14 cellular contexts compared by ENCODE assay signal in the genomic region with DNA sequence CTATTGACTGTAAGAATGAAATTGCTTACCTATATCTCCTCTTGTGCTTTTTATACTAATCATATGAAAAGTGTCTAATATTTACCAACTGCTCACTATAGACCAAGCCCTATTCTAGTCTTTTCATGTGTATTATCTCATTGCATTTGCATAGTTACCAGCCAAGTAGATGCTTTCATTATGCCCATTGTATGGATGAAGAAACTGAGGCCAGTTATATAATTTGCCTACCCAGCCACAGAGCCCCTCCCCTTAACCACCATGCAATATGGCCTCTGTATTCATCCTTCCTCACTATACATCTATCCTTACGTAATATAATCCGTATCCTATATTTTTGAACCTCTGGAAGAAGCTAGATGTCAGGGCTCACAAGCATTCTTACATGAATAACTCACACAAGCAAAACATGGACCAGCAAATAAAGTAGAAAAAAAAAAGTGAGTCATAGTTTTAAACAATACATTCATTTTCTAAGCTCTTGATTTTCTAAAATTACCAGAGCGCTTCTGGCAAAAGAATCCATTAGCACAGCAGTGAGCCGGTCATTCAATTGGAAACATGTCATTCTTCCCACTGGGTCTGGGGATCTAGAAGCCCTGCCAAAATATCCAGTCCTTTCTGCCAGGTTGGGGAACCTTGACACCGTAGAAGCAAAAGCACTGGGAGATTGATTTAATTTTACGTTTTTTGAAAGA.
DNase-seq lines count a peak whose midpoint lies in the region; ATAC-seq and TF ChIP-seq lines count a peak whose summit lies in the region.
"Had no signal": no experiment of that assay in that cellular context is flagged by ENCODE, and none has a peak within 500 bp of the region (broad histone marks: within the 10 kb centered on the region; RNA-seq: fewer than 3 reads in every experiment).

No MANE protein-coding gene starts in this region.

- DNase-seq in AG08396 (ENCODE audit: low spot score) = peak; percentile 26
- DNase-seq in MG63 = peak; percentile 58
- peak; percentile 16 for DNase-seq in MCF 10A (ENCODE audit: unreplicated experiment)
- DNase-seq in iris pigment epithelial cell (ENCODE audit: low read depth) = peak; percentile 64
- DNase-seq in progenitor cell of endocrine pancreas (ENCODE audit: low spot score, unreplicated experiment) = no peak
- DNase-seq in UCSD-AML1 (lab: John Stamatoyannopoulos, UW; ENCODE audit: unreplicated experiment) = no peak
- DNase-seq in DMS114 treated with DMSO at 0.1 percent for 48 hours (lab: John Stamatoyannopoulos, UW; ENCODE audit: unreplicated experiment) = no peak
- DNase-seq: activated naive CD4-positive, alpha-beta T cell treated with anti-CD3 and anti-CD28 coated beads, Interleukin-2, amount 10 ng/mL, durations not matched to agents 7 days and 5 days; BE2C; NCI-H524 treated with DMSO at 0.1 percent for 48 hours; nephron progenitor cell had no signal

- no peak overlapping the region for H3K4me3 ChIP-seq in MG63

- no TSS peak for BruUV-seq in MCF 10A (replicated peaks; lab: Mats Ljungman, UMichigan)

- H3K27me3 Mint-ChIP-seq in MCF 10A (ENCODE audit: insufficient read depth, unreplicated experiment) (no peaks in the 10 kb centered on the region), progenitor cell of endocrine pancreas (no peaks in the 10 kb centered on the region)

- H3K36me3 ChIP-seq in MG63 = no peaks in the 10 kb centered on the region
- H3K36me3 ChIP-seq: BE2C had no signal

- H3K4me3 Mint-ChIP-seq in MCF 10A (ENCODE audit: unreplicated experiment) = no peak overlapping the region
- H3K4me3 Mint-ChIP-seq in progenitor cell of endocrine pancreas (ENCODE audit: low read depth) = no peak overlapping the region
- H3K4me3 Mint-ChIP-seq: activated naive CD4-positive, alpha-beta T cell treated with anti-CD3 and anti-CD28 coated beads, Interleukin-2, amount 10 ng/mL, durations not matched to agents 7 days and 5 days; IgD-negative memory B cell; nephron progenitor cell; stimulated activated naive CD8-positive, alpha-beta T cell treated with anti-CD3 and anti-CD28 coated beads, Interleukin-15, Interleukin-2, amounts not matched to agents 100 ng/mL and 50 ng/mL, for 24 hours had no signal

- 0 out of 2 replicates have a peak, but pooled peaks cover 2% of the 10 kb centered on the region for H3K27me3 ChIP-seq in MG63
- H3K27me3 ChIP-seq: BE2C had no signal

- no peaks in the 10 kb centered on the region for H3K9me3 Mint-ChIP-seq in MCF 10A (ENCODE audit: unreplicated experiment)
- H3K9me3 Mint-ChIP-seq in progenitor cell of endocrine pancreas (ENCODE audit: low read depth) = no peaks in the 10 kb centered on the region
- H3K9me3 Mint-ChIP-seq: activated naive CD4-positive, alpha-beta T cell treated with anti-CD3 and anti-CD28 coated beads, Interleukin-2, amount 10 ng/mL, durations not matched to agents 7 days and 5 days; nephron progenitor cell; stimulated activated naive CD8-positive, alpha-beta T cell treated with anti-CD3 and anti-CD28 coated beads, Interleukin-15, Interleukin-2, amounts not matched to agents 100 ng/mL and 50 ng/mL, for 24 hours had no signal

- TF ChIP-seq CTCF in MCF 10A (IDR thresholded peaks at IDR 0.05; ENCODE audit: unreplicated experiment) = no peak
- no peak for TF ChIP-seq CTCF in progenitor cell of endocrine pancreas (IDR thresholded peaks at IDR 0.05; ENCODE audit: unreplicated experiment)

- no peaks in the 10 kb centered on the region for H3K9me3 ChIP-seq in MG63
- H3K9me3 ChIP-seq: BE2C had no signal

- no peaks in the 10 kb centered on the region for H3K36me3 Mint-ChIP-seq in MCF 10A (ENCODE audit: insufficient read depth, unreplicated experiment)
- no peaks in the 10 kb centered on the region for H3K36me3 Mint-ChIP-seq in progenitor cell of endocrine pancreas (ENCODE audit: insufficient read depth)
- H3K36me3 Mint-ChIP-seq: activated naive CD4-positive, alpha-beta T cell treated with anti-CD3 and anti-CD28 coated beads, Interleukin-2, amount 10 ng/mL, durations not matched to agents 7 days and 5 days had no signal

- CTCF ChIA-PET in MCF 10A (lab: Yijun Ruan, JAX) = interaction anchor here (0.9 kb wide), 1 partner anchor 13 kb away, joined by 3 read pairs; no protein-coding TSS in a partner anchor

- H3K27ac Mint-ChIP-seq in MCF 10A (ENCODE audit: low read depth, unreplicated experiment) (no peak overlapping the region), progenitor cell of endocrine pancreas (no peak overlapping the region)
- H3K27ac Mint-ChIP-seq: activated naive CD4-positive, alpha-beta T cell treated with anti-CD3 and anti-CD28 coated beads, Interleukin-2, amount 10 ng/mL, durations not matched to agents 7 days and 5 days; IgD-negative memory B cell; nephron progenitor cell; stimulated activated naive CD8-positive, alpha-beta T cell treated with anti-CD3 and anti-CD28 coated beads, Interleukin-15, Interleukin-2, amounts not matched to agents 100 ng/mL and 50 ng/mL, for 24 hours had no signal

- intact Hi-C loops in MCF 10A (cut with micrococcal nuclease) = no loop called here

- peaks cover 24% of the 10 kb centered on the region for H3K4me1 Mint-ChIP-seq in MCF 10A (ENCODE audit: insufficient read depth, unreplicated experiment)
- no peaks in the 10 kb centered on the region for H3K4me1 Mint-ChIP-seq in progenitor cell of endocrine pancreas (ENCODE audit: low read depth)
- H3K4me1 Mint-ChIP-seq: activated naive CD4-positive, alpha-beta T cell treated with anti-CD3 and anti-CD28 coated beads, Interleukin-2, amount 10 ng/mL, durations not matched to agents 7 days and 5 days; IgD-negative memory B cell had no signal

- ATAC-seq in HG02884 (IDR thresholded peaks at IDR 0.05; ENCODE audit: unreplicated experiment) = no peak

- POLR2A ChIA-PET in MCF 10A (lab: Yijun Ruan, JAX) = interaction anchor here (0.6 kb wide), 1 partner anchor 11 kb away, joined by 3 read pairs; no protein-coding TSS in a partner anchor

Comparison
In these comparisons a context has a peak if more than half of its experiments do, and no peak if none do; other contexts are left out.
1. DNase-seq: peak in AG08396 (single experiment), MG63 (single experiment), MCF 10A (single experiment) and iris pigment epithelial cell (single experiment); none in progenitor cell of endocrine pancreas (single experiment), UCSD-AML1 (single experiment) and DMS114 treated with DMSO at 0.1 percent for 48 hours (single experiment).